Comparison of ENCODE assay signal across 8 cellular contexts in the genomic region with DNA sequence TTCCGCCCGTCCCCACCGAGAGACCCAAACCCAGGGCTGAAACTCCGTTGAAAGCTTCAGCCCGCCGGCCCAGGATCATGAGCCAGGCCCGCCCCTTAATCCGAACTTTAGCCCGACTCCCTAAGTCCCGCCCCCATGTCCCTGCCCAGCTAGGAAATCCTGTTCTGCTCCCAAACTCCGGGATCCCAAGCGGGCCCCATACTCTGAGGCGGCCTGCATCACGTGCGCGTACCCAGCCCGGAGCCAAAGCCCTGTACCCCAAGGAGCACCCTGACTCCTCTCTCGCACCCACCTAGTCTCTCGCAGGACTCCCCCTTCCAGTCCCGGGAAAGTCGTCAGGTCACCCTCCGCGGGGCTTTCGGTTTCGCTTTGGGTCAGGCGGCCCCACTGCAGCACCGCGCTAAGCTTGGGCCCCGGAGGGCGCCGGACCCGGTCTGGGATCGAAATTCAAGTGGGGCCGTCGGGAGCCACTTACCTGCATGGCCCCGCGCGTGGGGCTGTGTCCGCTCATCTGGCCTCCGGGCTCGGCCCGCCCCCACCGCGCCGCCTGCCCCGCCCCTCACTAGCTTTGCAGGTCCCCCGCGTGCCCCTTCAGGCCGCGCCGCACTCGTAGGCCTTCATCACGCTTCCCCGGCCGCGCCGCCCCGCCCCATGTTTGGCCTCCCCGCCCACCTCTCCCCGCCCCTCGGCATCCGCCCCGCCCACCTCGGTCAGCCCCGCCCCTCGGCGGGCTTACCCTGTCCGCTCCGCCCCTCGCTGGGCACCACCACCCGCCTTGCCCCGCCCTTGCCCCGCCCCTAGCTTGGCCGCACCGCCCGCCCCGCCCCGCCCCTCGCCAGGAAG. TPM values are rescaled to one million over a fixed set of nuclear protein-coding genes. Genes with fewer than 3 reads are reported as not detected.
DNase-seq lines count a peak whose midpoint lies in the region; ATAC-seq and TF ChIP-seq lines count a peak whose summit lies in the region.

Gene DNPEP (minus strand): TSS at position 629 of the 843 bp plus-strand sequence. CDS start 118 bp downstream, at position 511.

- H3K4me3 ChIP-seq in AG04449 (ENCODE audit: low read depth, low read length): peak within 1 kb of the TSS; percentile 88

- no peak for TF ChIP-seq CTCF in AG04449 (IDR thresholded peaks at IDR 0.05; ENCODE audit: insufficient read depth, low read length, missing control alignments)

- no peak for DNase-seq in AG04449 (ENCODE audit: low read depth, low spot score)
- DNase-seq in NCI-H2227 treated with DMSO at 0.1 percent for 48 hours (lab: John Stamatoyannopoulos, UW): peak; percentile 95
- DNase-seq in activated CD4-positive, alpha-beta T cell treated with anti-CD3 and anti-CD28 coated beads for 1 hour: peak; percentile 96
- peak; percentile 97 for DNase-seq in cerebellum (ENCODE audit: low spot score)
- peak; percentile 92 for DNase-seq in kidney glomerular epithelial cell (lab: John Stamatoyannopoulos, UW)
- DNase-seq in stimulated activated CD4-positive, alpha-beta T cell treated with anti-CD3 and anti-CD28 coated beads, Interleukin-15, amount 100 ng/mL, for 24 hours: peak; percentile 93

- CTCF ChIA-PET in AG04449 (lab: Yijun Ruan, JAX): interaction anchor here (0.9 to 7.6 kb wide), 14 partner anchors 8 to 227 kb away, joined by 3 to 187 read pairs (median 4); partner anchors contain the start of genes CHPF, NHEJ1 and TMEM198

- POLR2A ChIA-PET in AG04449 (lab: Yijun Ruan, JAX): interaction anchor here (0.7 to 1.4 kb wide), 6 partner anchors 11 to 81 kb away, joined by 3 to 6 read pairs (median 4); no protein-coding TSS in a partner anchor

- ATAC-seq in GM18858 (IDR thresholded peaks at IDR 0.05; ENCODE audit: unreplicated experiment): peak; percentile 48
- peak; percentile 65 for ATAC-seq in HG03064 (IDR thresholded peaks at IDR 0.05; ENCODE audit: low read depth, unreplicated experiment)

RNA-seq across cellular contexts. Expression of gene DNPEP, which starts in this region (rescaled TPM):
- 15.0 TPM for total RNA-seq in cerebellum
